Comparison of ENCODE assay signal across 12 cellular contexts in the genomic region with DNA sequence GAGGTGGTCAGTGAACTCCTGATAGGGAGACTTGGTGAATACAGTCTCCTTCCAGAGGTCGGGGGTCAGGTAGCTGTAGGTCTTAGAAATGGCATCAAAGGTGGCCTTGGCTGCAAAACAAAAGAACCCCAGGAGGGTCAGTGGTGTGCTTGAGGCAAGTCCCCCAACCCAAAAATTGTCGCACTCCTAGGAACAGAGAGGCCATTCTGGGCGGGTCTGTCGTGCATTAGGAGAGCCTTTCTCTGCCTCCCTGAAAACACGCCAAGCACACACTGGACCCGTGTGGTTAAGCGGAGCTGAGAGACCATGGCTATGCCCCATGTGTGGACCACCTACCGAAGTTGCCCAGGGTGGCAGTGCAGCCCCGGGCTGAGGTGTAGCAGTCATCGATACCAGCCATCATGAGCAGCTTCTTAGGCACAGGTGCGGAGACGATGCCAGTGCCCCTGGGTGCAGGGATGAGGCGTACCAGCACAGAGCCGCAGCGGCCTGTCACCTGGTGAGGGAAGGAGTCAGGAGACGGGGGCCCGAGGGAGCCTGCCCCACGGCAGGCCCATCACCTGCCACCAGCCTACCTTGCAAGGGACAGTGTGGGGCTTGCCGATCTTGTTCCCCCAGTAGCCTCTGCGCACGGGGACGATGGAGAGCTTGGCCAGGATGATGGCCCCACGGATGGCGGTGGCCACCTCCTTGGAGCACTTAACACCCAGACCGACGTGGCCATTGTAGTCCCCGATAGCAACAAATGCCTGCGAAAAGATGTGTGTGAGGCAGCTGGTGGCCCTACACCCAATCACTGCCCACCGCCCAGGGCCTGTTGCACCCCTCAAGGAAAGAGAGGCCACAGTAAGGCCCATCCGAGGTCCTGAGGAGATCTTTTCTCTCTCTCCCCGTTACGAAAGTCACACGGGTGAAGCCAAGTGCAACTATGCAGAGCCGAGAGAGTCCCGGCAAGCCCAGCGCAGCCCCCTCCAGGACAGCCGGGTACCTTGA. TPM values are rescaled to one million over a fixed set of nuclear protein-coding genes. Genes with fewer than 3 reads are reported as not detected.
DNase-seq lines count a peak whose midpoint lies in the region; ATAC-seq, FAIRE-seq and TF ChIP-seq lines count a peak whose summit lies in the region.
"Not testable (repeated sequence)": the region's sequence is repeated elsewhere in the genome, so short reads cannot be mapped to it uniquely, and the experiment has no call there.
"Had no signal": no experiment of that assay in that cellular context is flagged by ENCODE, and none has a peak within 500 bp of the region (broad histone marks: within the 10 kb centered on the region; RNA-seq: fewer than 3 reads in every experiment).

No MANE protein-coding gene starts in this region.

- intact Hi-C loops in GM12878 (cut with micrococcal nuclease; ENCODE audit: unreplicated experiment), result not testable (repeated sequence)

- peaks cover 32% of the 10 kb centered on the region for H3K36me3 ChIP-seq in HUES6 (ENCODE audit: control insufficient read depth, insufficient read depth, low read length)
- H3K36me3 ChIP-seq in GM12878 (ENCODE audit: control insufficient read depth in 2 of 2, insufficient read depth in 2 of 2, low read length in 1 of 2), result peaks cover 11 to 13% of the 10 kb centered on the region in 2 experiments; a peak in 3 of 4 replicates

- H3K27ac ChIP-seq in C4-2B, result peak overlapping the region; percentile 97
- not testable (repeated sequence) for H3K27ac ChIP-seq in HUES6 (ENCODE audit: low read depth, low read length)
- H3K27ac ChIP-seq in GM12878 (ENCODE audit: control insufficient read depth, insufficient read depth), result peak overlapping the region; percentile 4

- peak overlapping the region; percentile 83 for H3K4me2 ChIP-seq in GM12878 (ENCODE audit: control insufficient read depth, insufficient read depth)

- H3K27me3 Mint-ChIP-seq in glutamatergic neuron (ENCODE audit: unreplicated experiment), result peaks cover 13% of the 10 kb centered on the region
- not testable (repeated sequence) for H3K27me3 Mint-ChIP-seq in progenitor cell of endocrine pancreas

- not testable (repeated sequence) for H2AFZ ChIP-seq in GM12878 (ENCODE audit: control insufficient read depth, low read depth, low read length)

- not testable (repeated sequence) for TF ChIP-seq EP300 in GM12878 (IDR thresholded peaks at IDR 0.05; ENCODE audit: borderline replicate concordance in 1 of 2, control insufficient read depth in 1 of 2, low read depth in 2 of 2, low read length in 2 of 2)

- H3K27ac Mint-ChIP-seq in glutamatergic neuron (ENCODE audit: unreplicated experiment) (peak overlapping the region; percentile 98), progenitor cell of endocrine pancreas (peak overlapping the region; percentile 86)

- not testable (repeated sequence) for H3K36me3 Mint-ChIP-seq in glutamatergic neuron (ENCODE audit: unreplicated experiment)
- H3K36me3 Mint-ChIP-seq in progenitor cell of endocrine pancreas (ENCODE audit: insufficient read depth), result peaks cover 16% of the 10 kb centered on the region

- H3K4me3 Mint-ChIP-seq in glutamatergic neuron (ENCODE audit: unreplicated experiment) (peak overlapping the region; percentile 91), progenitor cell of endocrine pancreas (ENCODE audit: low read depth) (peak overlapping the region; percentile 88)

- peaks cover 67% of the 10 kb centered on the region for H3K79me2 ChIP-seq in GM12878 (ENCODE audit: control insufficient read depth, insufficient read depth, low read length)

- peak overlapping the region; percentile 98 for H3K4me3 ChIP-seq in HUES6 (ENCODE audit: low read depth, low read length)
- peak overlapping the region; percentile 96 for H3K4me3 ChIP-seq in WI38 (ENCODE audit: low read depth, low read length)
- H3K4me3 ChIP-seq in GM12878, result peak overlapping the region; percentile 98

- not testable (repeated sequence) for DNase-seq in GM12878 (ENCODE audit: low read depth, low spot score); glutamatergic neuron; progenitor cell of endocrine pancreas (ENCODE audit: low spot score, unreplicated experiment)

- BruUV-seq in GM12878 (replicated peaks; lab: Mats Ljungman, UMichigan), result TSS peak; percentile 92

- not testable (repeated sequence) for TF ChIP-seq CTCF in C4-2B (conservative IDR thresholded peaks at IDR 0.05); WI38 (IDR thresholded peaks at IDR 0.05; ENCODE audit: low read depth, low read length); GM12878 (IDR thresholded peaks at IDR 0.05 in 2 of 3, conservative IDR thresholded peaks at IDR 0.05 in 1 of 3; ENCODE audit: control insufficient read depth in 2 of 3, extremely low read depth in 1 of 3, insufficient read depth in 1 of 3, low read depth in 3 of 3, low read length in 3 of 3); glutamatergic neuron (IDR thresholded peaks at IDR 0.05; ENCODE audit: partially characterized antibody, unreplicated experiment); progenitor cell of endocrine pancreas (IDR thresholded peaks at IDR 0.05; ENCODE audit: unreplicated experiment)

- CTCF ChIA-PET in GM12878 (lab: Yijun Ruan, JAX), result not testable (repeated sequence)

- H3K4me1 ChIP-seq in HUES6 (ENCODE audit: control insufficient read depth, insufficient read depth, low read length) (peaks cover 20% of the 10 kb centered on the region), GM12878 (ENCODE audit: control insufficient read depth, insufficient read depth, low read length) (peaks cover 19% of the 10 kb centered on the region)

- in situ Hi-C loops in GM12878 (cut with MboI), result not testable (repeated sequence)

- not testable (repeated sequence) for TF ChIP-seq RAD21 in GM12878 (IDR thresholded peaks at IDR 0.05; ENCODE audit: insufficient read depth, low read depth, low read length)

- RAD21 ChIA-PET in GM12878 (lab: Charles Lee; ENCODE audit: unreplicated experiment), result not testable (repeated sequence)

- H3K9me3 ChIP-seq in HUES6 (ENCODE audit: control insufficient read depth, insufficient read depth, low read depth, low read length); GM12878 (replicated peaks; ENCODE audit: control insufficient read depth, insufficient read depth, low read length): not testable (repeated sequence)

- FAIRE-seq in GM12878 (lab: Jason Lieb, UNC), result not testable (repeated sequence)

- H3K9ac ChIP-seq in HUES6 (ENCODE audit: low read length) (peak overlapping the region; percentile 98), GM12878 (ENCODE audit: control insufficient read depth, insufficient read depth, low read length) (peak overlapping the region; percentile 99)

- SMC1A ChIA-PET in GM12878 (lab: Charles Lee; ENCODE audit: uncharacterized antibody, unreplicated experiment), result not testable (repeated sequence)

- POLR2A ChIA-PET in GM12878 (lab: Charles Lee), result interaction anchor here (0.9 to 2.2 kb wide), 3 partner anchors 9 to 193 kb away, joined by 3 to 13 read pairs (median 7); partner anchors contain the start of genes SYNGR3, TBL3 and TRAF7

- peaks cover 19% of the 10 kb centered on the region for H3K9me3 Mint-ChIP-seq in glutamatergic neuron (ENCODE audit: unreplicated experiment)
- H3K9me3 Mint-ChIP-seq in progenitor cell of endocrine pancreas (ENCODE audit: low read depth), result not testable (repeated sequence)

- not testable (repeated sequence) for H4K20me1 ChIP-seq in GM12878 (ENCODE audit: control insufficient read depth, insufficient read depth)

- TF ChIP-seq POLR2A in GM12878 (IDR thresholded peaks at IDR 0.05; ENCODE audit: low read depth, low read length), result peak; percentile 74; the same call in 1 of the 2 replicates

- H3K4me1 Mint-ChIP-seq in glutamatergic neuron (ENCODE audit: low read depth, unreplicated experiment), result peaks cover 18% of the 10 kb centered on the region
- peaks cover 30% of the 10 kb centered on the region for H3K4me1 Mint-ChIP-seq in progenitor cell of endocrine pancreas (ENCODE audit: low read depth)

- 10% methylated on average over 34 of the region's 37 CpGs for WGBS in GM12878 (ENCODE audit: insufficient coverage, insufficient replicate concordance, low lambda C conversion rate, missing lambda C conversion rate)

- not testable (repeated sequence) for ATAC-seq in GM12878

- H3K27me3 ChIP-seq in HUES6 (ENCODE audit: control insufficient read depth, insufficient read depth, low read length); GM12878 (replicated peaks in 1 of 2; ENCODE audit: control insufficient read depth in 2 of 2, insufficient read depth in 2 of 2, low read length in 1 of 2): not testable (repeated sequence)

RNA-seq across cellular contexts. Expression of gene RPS2, which starts 2.2 kb away (rescaled TPM):
- 593 and 633 TPM in 2 replicates for total RNA-seq in GM12878 (2013; cell fraction: nucleolus; rRNA removed)
- total RNA-seq in GM12878 (2014; rRNA removed), result 5,589 and 7,037 TPM in 2 replicates
- total RNA-seq in GM12878 (2014; rRNA removed; fragmentation: Illumina TruSeq; extraction: Trizol), result 4,681 and 5,122 TPM in 2 replicates
- 6,096 and 6,247 TPM in 2 replicates for total RNA-seq in GM12878 (2021)
- 3,332 TPM for polyA plus RNA-seq in GM12878 (2011; ENCODE audit: low read depth)
- polyA plus RNA-seq in GM12878 (2011; rRNA removed), result 2,202 and 4,066 TPM in 2 replicates
- 9,113 and 10,676 TPM in 2 replicates for polyA plus RNA-seq in GM12878 (2011; cell fraction: cytosol; rRNA removed)
- polyA plus RNA-seq in GM12878 (2011; cell fraction: nucleus; rRNA removed), result 4,007 and 4,043 TPM in 2 replicates
- 7,298 and 8,934 TPM in 2 replicates for polyA plus RNA-seq in GM12878 (2012)
- 864 and 3,557 TPM in 2 replicates for polyA plus RNA-seq in GM12878 (2014; fragmentation: Illumina TruSeq; extraction: Trizol)
- 1,000 to 10,000 TPM; 1,295 to 3,629 TPM for polyA plus RNA-seq in GM12878 (2014; fragmentation: Nextera tagmentation; extraction: Ambion mirVana)
- 7,121 and 7,267 TPM in 2 replicates for polyA plus RNA-seq in GM12878 (2014; rRNA removed)
- polyA plus RNA-seq in GM12878 (2016; fragmentation: Nextera tagmentation; extraction: Ambion mirVana), result 1,000 to 10,000 TPM; 3,107 to 3,800 TPM
- 3,882 and 8,083 TPM in 2 replicates for polyA minus RNA-seq in GM12878 (2011; rRNA and poly(A)+ RNA removed)
- 2,772 and 2,867 TPM in 2 replicates for polyA minus RNA-seq in GM12878 (2011; cell fraction: cytosol; rRNA and poly(A)+ RNA removed)
- polyA minus RNA-seq in GM12878 (2011; cell fraction: nucleus; rRNA and poly(A)+ RNA removed), result 734 and 976 TPM in 2 replicates
- total RNA-seq in glutamatergic neuron (ENCODE audit: unreplicated experiment), result 1,772 TPM
- 2,309 and 2,385 TPM in 2 replicates for total RNA-seq in progenitor cell of endocrine pancreas

RNA-seq across cellular contexts. Expression of gene NDUFB10, which starts 3.1 kb away (rescaled TPM):
- 8.3 and 9.9 TPM in 2 replicates for total RNA-seq in GM12878 (2013; cell fraction: nucleolus; rRNA removed)
- total RNA-seq in GM12878 (2014; rRNA removed), result 233 and 275 TPM in 2 replicates
- total RNA-seq in GM12878 (2014; rRNA removed; fragmentation: Illumina TruSeq; extraction: Trizol), result 104 and 109 TPM in 2 replicates
- 149 and 150 TPM in 2 replicates for total RNA-seq in GM12878 (2021)
- 70.2 TPM for polyA plus RNA-seq in GM12878 (2011; ENCODE audit: low read depth)
- polyA plus RNA-seq in GM12878 (2011; rRNA removed), result 29.3 and 52.2 TPM in 2 replicates
- polyA plus RNA-seq in GM12878 (2011; cell fraction: cytosol; rRNA removed), result 98.1 and 174 TPM in 2 replicates
- polyA plus RNA-seq in GM12878 (2011; cell fraction: nucleus; rRNA removed), result 81.2 and 96.7 TPM in 2 replicates
- polyA plus RNA-seq in GM12878 (2012), result 129 and 131 TPM in 2 replicates
- polyA plus RNA-seq in GM12878 (2014; fragmentation: Illumina TruSeq; extraction: Trizol), result 61.0 and 87.2 TPM in 2 replicates
- 100 to 1,000 TPM in 1 of 2 experiments, 10 to 100 TPM in 1; 67.5 to 102 TPM for polyA plus RNA-seq in GM12878 (2014; fragmentation: Nextera tagmentation; extraction: Ambion mirVana)
- polyA plus RNA-seq in GM12878 (2014; rRNA removed), result 279 and 285 TPM in 2 replicates
- polyA plus RNA-seq in GM12878 (2016; fragmentation: Nextera tagmentation; extraction: Ambion mirVana), result 100 to 1,000 TPM; 306 to 319 TPM
- polyA minus RNA-seq in GM12878 (2011; rRNA and poly(A)+ RNA removed), result 39.0 and 42.5 TPM in 2 replicates
- 58.6 and 60.4 TPM in 2 replicates for polyA minus RNA-seq in GM12878 (2011; cell fraction: cytosol; rRNA and poly(A)+ RNA removed)
- 10.2 and 14.0 TPM in 2 replicates for polyA minus RNA-seq in GM12878 (2011; cell fraction: nucleus; rRNA and poly(A)+ RNA removed)
- total RNA-seq in glutamatergic neuron (ENCODE audit: unreplicated experiment), result 302 TPM
- 96.9 and 105 TPM in 2 replicates for total RNA-seq in progenitor cell of endocrine pancreas

RNA-seq across cellular contexts. Expression of gene RNF151, which starts 4.2 kb away (rescaled TPM):
- not detected in 2 replicates for total RNA-seq in GM12878 (2013; cell fraction: nucleolus; rRNA removed)
- 0.16 and 0.17 TPM in 2 replicates for total RNA-seq in GM12878 (2014; rRNA removed)
- not detected in 2 replicates for total RNA-seq in GM12878 (2014; rRNA removed; fragmentation: Illumina TruSeq; extraction: Trizol)
- 0.32 and 0.56 TPM in 2 replicates for total RNA-seq in GM12878 (2021)
- polyA plus RNA-seq in GM12878 (2011; ENCODE audit: low read depth), result not detected
- not detected in 2 replicates for polyA plus RNA-seq in GM12878 (2011; rRNA removed)
- 0.17 TPM in 1 of 2 replicates, not detected in the other for polyA plus RNA-seq in GM12878 (2011; cell fraction: cytosol; rRNA removed)
- 0.21 and 0.39 TPM in 2 replicates for polyA plus RNA-seq in GM12878 (2011; cell fraction: nucleus; rRNA removed)
- 0.52 TPM in 1 of 2 replicates, not detected in the other for polyA plus RNA-seq in GM12878 (2012)
- polyA plus RNA-seq in GM12878 (2014; fragmentation: Illumina TruSeq; extraction: Trizol), result not detected in 2 replicates
- not detected for polyA plus RNA-seq in GM12878 (2014; fragmentation: Nextera tagmentation; extraction: Ambion mirVana)
- not detected in 2 replicates for polyA plus RNA-seq in GM12878 (2014; rRNA removed)
- polyA plus RNA-seq in GM12878 (2016; fragmentation: Nextera tagmentation; extraction: Ambion mirVana), result not detected
- not detected in 2 replicates for polyA minus RNA-seq in GM12878 (2011; rRNA and poly(A)+ RNA removed)
- not detected in 2 replicates for polyA minus RNA-seq in GM12878 (2011; cell fraction: cytosol; rRNA and poly(A)+ RNA removed)
- polyA minus RNA-seq in GM12878 (2011; cell fraction: nucleus; rRNA and poly(A)+ RNA removed), result 0.57 TPM in 1 of 2 replicates, not detected in the other
- total RNA-seq in glutamatergic neuron (ENCODE audit: unreplicated experiment), result not detected
- total RNA-seq in progenitor cell of endocrine pancreas, result not detected in 2 replicates
- total RNA-seq: gastroesophageal sphincter, liver, renal cortical epithelial cell, urinary bladder had no signal
- polyA plus RNA-seq: BJ, liver, urinary bladder had no signal

RNA-seq across cellular contexts. Expression of gene RPL3L, which starts 8.0 kb away (rescaled TPM):
- total RNA-seq in GM12878 (2013; cell fraction: nucleolus; rRNA removed), result not detected in 2 replicates
- total RNA-seq in GM12878 (2014; rRNA removed) (not detected in 2 replicates), GM12878 (2014; rRNA removed; fragmentation: Illumina TruSeq; extraction: Trizol) (not detected in 2 replicates), GM12878 (2021) (not detected in 2 replicates), glutamatergic neuron (ENCODE audit: unreplicated experiment) (not detected), progenitor cell of endocrine pancreas (not detected in 2 replicates)
- polyA plus RNA-seq in GM12878 (2011; ENCODE audit: low read depth), result not detected
- polyA plus RNA-seq in GM12878 (2011; rRNA removed) (not detected in 2 replicates), GM12878 (2014; fragmentation: Illumina TruSeq; extraction: Trizol) (not detected in 2 replicates), GM12878 (2014; fragmentation: Nextera tagmentation; extraction: Ambion mirVana) (under 1 TPM in 1 of 2 experiments, not detected in 1; 0.07 TPM), GM12878 (2014; rRNA removed) (not detected in 2 replicates), GM12878 (2016; fragmentation: Nextera tagmentation; extraction: Ambion mirVana) (under 1 TPM; 0.10 to 0.12 TPM)
- polyA plus RNA-seq in GM12878 (2011; cell fraction: cytosol; rRNA removed), result not detected in 2 replicates
- not detected in 2 replicates for polyA plus RNA-seq in GM12878 (2011; cell fraction: nucleus; rRNA removed)
- polyA plus RNA-seq in GM12878 (2012), result 0.20 and 0.22 TPM in 2 replicates
- 0.46 TPM in 1 of 2 replicates, not detected in the other for polyA minus RNA-seq in GM12878 (2011; rRNA and poly(A)+ RNA removed)
- not detected in 2 replicates for polyA minus RNA-seq in GM12878 (2011; cell fraction: cytosol; rRNA and poly(A)+ RNA removed)
- polyA minus RNA-seq in GM12878 (2011; cell fraction: nucleus; rRNA and poly(A)+ RNA removed), result not detected in 2 replicates
- total RNA-seq: cardiac muscle cell, gastroesophageal sphincter, liver, renal cortical epithelial cell had no signal
- polyA plus RNA-seq: BJ, urinary bladder had no signal

RNA-seq across cellular contexts. Expression of gene TBL3, which starts 9.4 kb away (rescaled TPM):
- 28.0 and 31.8 TPM in 2 replicates for total RNA-seq in GM12878 (2013; cell fraction: nucleolus; rRNA removed)
- total RNA-seq in GM12878 (2014; rRNA removed) (53.0 and 71.4 TPM in 2 replicates), GM12878 (2014; rRNA removed; fragmentation: Illumina TruSeq; extraction: Trizol) (8.2 and 9.6 TPM in 2 replicates), GM12878 (2021) (64.8 and 66.8 TPM in 2 replicates), glutamatergic neuron (ENCODE audit: unreplicated experiment) (26.8 TPM), progenitor cell of endocrine pancreas (30.8 and 32.2 TPM in 2 replicates)
- 9.8 TPM for polyA plus RNA-seq in GM12878 (2011; ENCODE audit: low read depth)
- polyA plus RNA-seq in GM12878 (2011; rRNA removed) (4.6 and 20.9 TPM in 2 replicates), GM12878 (2014; fragmentation: Illumina TruSeq; extraction: Trizol) (5.6 and 21.7 TPM in 2 replicates), GM12878 (2014; fragmentation: Nextera tagmentation; extraction: Ambion mirVana) (1 to 10 TPM; 1.2 to 8.1 TPM), GM12878 (2014; rRNA removed) (46.8 and 65.1 TPM in 2 replicates), GM12878 (2016; fragmentation: Nextera tagmentation; extraction: Ambion mirVana) (100 to 1,000 TPM in 1 of 2 experiments, 10 to 100 TPM in 1; 89.6 to 101 TPM)
- 39.7 and 48.7 TPM in 2 replicates for polyA plus RNA-seq in GM12878 (2011; cell fraction: cytosol; rRNA removed)
- 111 and 145 TPM in 2 replicates for polyA plus RNA-seq in GM12878 (2011; cell fraction: nucleus; rRNA removed)
- 20.6 and 30.3 TPM in 2 replicates for polyA plus RNA-seq in GM12878 (2012)
- 34.5 and 66.7 TPM in 2 replicates for polyA minus RNA-seq in GM12878 (2011; rRNA and poly(A)+ RNA removed)
- polyA minus RNA-seq in GM12878 (2011; cell fraction: cytosol; rRNA and poly(A)+ RNA removed), result 26.2 and 31.5 TPM in 2 replicates
- polyA minus RNA-seq in GM12878 (2011; cell fraction: nucleus; rRNA and poly(A)+ RNA removed), result 26.6 and 42.8 TPM in 2 replicates
